8 cellular contexts compared by ENCODE assay signal in genomic region chr1:91032349-91032748, GRCh38.
"Had no signal": no experiment of that assay in that cellular context is flagged by ENCODE, and none has a peak within 500 bp of the region (broad histone marks: within the 10 kb centered on the region; RNA-seq: fewer than 3 reads in every experiment).

No MANE protein-coding gene starts in this region.

- H3K36me3 Mint-ChIP-seq: IgD-negative memory B cell had no signal

- H3K4me1 ChIP-seq: HAP-1 had no signal

- H3K9me3 Mint-ChIP-seq: IgD-negative memory B cell had no signal

- DNase-seq: GM23248, GOT3, KBM-7 had no signal

- H3K27ac ChIP-seq: GM23248, KMS-11 had no signal

- H2AFZ ChIP-seq: GM23248 had no signal

- H3K27ac Mint-ChIP-seq: IgD-negative memory B cell had no signal

- H3K4me3 ChIP-seq: GM23248, HAP-1 had no signal

- H3K4me1 Mint-ChIP-seq: IgD-negative memory B cell had no signal

- H3K9me3 ChIP-seq: HAP-1 had no signal

- H3K36me3 ChIP-seq: HAP-1 had no signal

- H3K4me3 Mint-ChIP-seq: IgD-negative memory B cell had no signal

- H3K4me2 ChIP-seq: KMS-11 had no signal

- ATAC-seq: HCT116 had no signal

- H3K9ac ChIP-seq: GM23248, KMS-11 had no signal

- FAIRE-seq: HTR-8/SVneo had no signal
